ENCODE assay signal across 16 cellular contexts in genomic region chr3:55523471-55523870, GRCh38. TPM values are rescaled to one million over a fixed set of nuclear protein-coding genes. Genes with fewer than 3 reads are reported as not detected.
DNase-seq lines count a peak whose midpoint lies in the region; ATAC-seq and TF ChIP-seq lines count a peak whose summit lies in the region.
"Had no signal": no experiment of that assay in that cellular context is flagged by ENCODE, and none has a peak within 500 bp of the region (broad histone marks: within the 10 kb centered on the region; RNA-seq: fewer than 3 reads in every experiment).

No MANE protein-coding gene starts in this region.

- H3K9me3 ChIP-seq in BLaER1 (no peaks in the 10 kb centered on the region), PC-3 (ENCODE audit: low read length) (no peaks in the 10 kb centered on the region)
- H3K9me3 ChIP-seq: A549 had no signal

- peaks cover 40% of the 10 kb centered on the region for H3K4me1 ChIP-seq in BLaER1
- peaks cover 51% of the 10 kb centered on the region for H3K4me1 ChIP-seq in PC-3 (ENCODE audit: insufficient read depth, low read length)

- H3K27me3 Mint-ChIP-seq in nephron progenitor cell (ENCODE audit: low read depth, poor library complexity) = no peaks in the 10 kb centered on the region
- H3K27me3 Mint-ChIP-seq: IgD-negative memory B cell had no signal

- ATAC-seq in PC-3 = no peak
- ATAC-seq in GM21619 (IDR thresholded peaks at IDR 0.05; ENCODE audit: unreplicated experiment) = no peak
- ATAC-seq: A549 had no signal

- H3K9me2 ChIP-seq in PC-3 (replicated peaks; ENCODE audit: low read length) = no peaks in the 10 kb centered on the region

- H3K4me3 Mint-ChIP-seq in nephron progenitor cell = no peak overlapping the region
- H3K4me3 Mint-ChIP-seq: CD8-positive, alpha-beta memory T cell; IgD-negative memory B cell had no signal

- H3K9ac ChIP-seq in BLaER1 (no peak overlapping the region), PC-3 (ENCODE audit: low read length) (no peak overlapping the region)
- H3K9ac ChIP-seq: GM23248 had no signal

- no peak overlapping the region for H3K4me3 ChIP-seq in BLaER1
- no peak overlapping the region for H3K4me3 ChIP-seq in PC-3 (ENCODE audit: low read length)
- H3K4me3 ChIP-seq: A549, GM23248 had no signal

- H3F3A ChIP-seq in PC-3 (ENCODE audit: low read length, unreplicated experiment) = no peaks in the 10 kb centered on the region

- H3K9me3 Mint-ChIP-seq in nephron progenitor cell = no peaks in the 10 kb centered on the region

- H3K36me3 Mint-ChIP-seq in nephron progenitor cell (ENCODE audit: low read depth) = no peaks in the 10 kb centered on the region

- no peaks in the 10 kb centered on the region for H3K36me3 ChIP-seq in BLaER1
- no peaks in the 10 kb centered on the region for H3K36me3 ChIP-seq in PC-3 (ENCODE audit: low read depth, low read length)

- CTCF ChIA-PET in PC-3 (lab: Charles Lee) = interaction anchor here (1.7 kb wide), 1 partner anchor 39 kb away, joined by 5 read pairs; no protein-coding TSS in a partner anchor

- no peaks in the 10 kb centered on the region for H3K79me2 ChIP-seq in PC-3 (ENCODE audit: low read length)

- POLR2A ChIA-PET in PC-3 (lab: Charles Lee; ENCODE audit: unreplicated experiment) = no interaction called here

- intact Hi-C loops in PC-3 (cut with micrococcal nuclease) = loop anchor here (10.0 kb wide), 1 partner anchor 371 kb away; no protein-coding TSS in a partner anchor

- TF ChIP-seq CTCF in PC-3 (conservative IDR thresholded peaks at IDR 0.05; ENCODE audit: low read depth, low read length) = no peak
- no peak for TF ChIP-seq CTCF in nephron progenitor cell (IDR thresholded peaks at IDR 0.05)

- no peak overlapping the region for H3K27ac ChIP-seq in BLaER1
- H3K27ac ChIP-seq in PC-3 (ENCODE audit: low read length) = peak overlapping the region; percentile 83; the same call in 1 of the 2 replicates
- H3K27ac ChIP-seq: 22Rv1, A549, GM23248 had no signal

- H4K20me1 ChIP-seq in BLaER1 = no peaks in the 10 kb centered on the region
- no peaks in the 10 kb centered on the region for H4K20me1 ChIP-seq in PC-3 (ENCODE audit: low read length)

- no peaks in the 10 kb centered on the region for H3K27me3 ChIP-seq in BLaER1
- H3K27me3 ChIP-seq in PC-3 (ENCODE audit: low read length) = no peaks in the 10 kb centered on the region

- H3K4me2 ChIP-seq in BLaER1 (peak overlapping the region; percentile 84), PC-3 (ENCODE audit: low read length) (peak overlapping the region; percentile 68)
- H3K4me2 ChIP-seq: A549 had no signal

- DNase-seq in PC-3 (no peak), glomerular visceral epithelial cell (ENCODE audit: extremely low spot score) (peak; percentile 40), nephron progenitor cell (no peak), NK-92 (lab: John Stamatoyannopoulos, UW; ENCODE audit: unreplicated experiment) (no peak), middle frontal gyrus (ENCODE audit: extremely low spot score, low spot score) (no peak), inferior parietal cortex (ENCODE audit: extremely low spot score) (no peak)
- DNase-seq: AML-193; CD8-positive, alpha-beta memory T cell; COR-L47; GM23248; HCEC 1CT had no signal

- H3K4me1 Mint-ChIP-seq in nephron progenitor cell = peaks cover 72% of the 10 kb centered on the region
- H3K4me1 Mint-ChIP-seq: CD8-positive, alpha-beta memory T cell; IgD-negative memory B cell had no signal

- H3K27ac Mint-ChIP-seq in nephron progenitor cell = peak overlapping the region; percentile 26
- H3K27ac Mint-ChIP-seq: CD8-positive, alpha-beta memory T cell; IgD-negative memory B cell had no signal

- H2AFZ ChIP-seq in PC-3 (ENCODE audit: low read length) = no peak overlapping the region
- H2AFZ ChIP-seq: GM23248 had no signal

- BruUV-seq in PC-3 (replicated peaks; lab: Mats Ljungman, UMichigan) = no TSS peak

RNA-seq across cellular contexts. Expression of gene WNT5A, which starts 36.4 kb away (rescaled TPM):
- total RNA-seq in PC-3 (2014; rRNA removed) = 21.8 and 28.5 TPM in 2 replicates
- total RNA-seq: CD8-positive, alpha-beta memory T cell had no signal
